18 cellular contexts compared by ENCODE assay signal in the genomic region with DNA sequence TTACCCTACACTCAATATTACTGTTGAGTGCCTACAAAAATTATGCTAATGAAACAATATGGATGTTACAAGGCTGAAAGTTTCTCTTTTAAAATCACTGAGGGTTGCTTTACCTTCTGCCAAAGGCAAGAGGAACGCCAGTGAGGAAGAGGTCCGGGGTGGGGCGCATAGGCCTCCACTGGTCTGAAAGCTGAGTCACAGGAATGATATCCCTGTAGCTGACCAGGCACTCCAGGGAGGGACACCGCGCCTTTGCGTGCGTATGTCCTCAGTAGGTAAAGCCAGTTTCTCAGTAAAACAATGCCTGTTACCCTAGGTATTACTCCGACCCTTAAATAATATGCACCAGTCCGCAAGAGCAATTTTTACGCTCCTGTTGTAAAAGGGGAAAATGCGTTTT. TPM values are rescaled to one million over a fixed set of nuclear protein-coding genes. Genes with fewer than 3 reads are reported as not detected.
"Had no signal": no experiment of that assay in that cellular context is flagged by ENCODE, and none has a peak within 500 bp of the region (broad histone marks: within the 10 kb centered on the region; RNA-seq: fewer than 3 reads in every experiment).

No MANE protein-coding gene starts in this region.

- H3K4me1 ChIP-seq: adrenal gland, upper lobe of right lung had no signal

- H3K27ac Mint-ChIP-seq: activated CD4-positive, alpha-beta T cell treated with anti-CD3 and anti-CD28 coated beads for 36 hours; activated CD8-positive, alpha-beta T cell treated with anti-CD3 and anti-CD28 coated beads, Interleukin-2, amount 10 ng/mL, durations not matched to agents 7 days and 5 days; activated T-helper 2 cell treated with anti-CD3 and anti-CD28 coated beads, Interferon-gamma antibody, Interleukin-2, Interleukin-4, amounts not matched to agents 10 μg/mL and 5 μg/mL and 100 μg/mL, durations not matched to agents 14 hours and 24 hours and 36 hours; nephron had no signal

- H3K27me3 Mint-ChIP-seq: activated CD4-positive, alpha-beta T cell treated with anti-CD3 and anti-CD28 coated beads for 36 hours had no signal

- H3K4me3 ChIP-seq: adrenal gland, upper lobe of right lung had no signal

- DNase-seq: activated CD4-positive, alpha-beta T cell treated with anti-CD3 and anti-CD28 coated beads for 36 hours; activated CD8-positive, alpha-beta T cell treated with anti-CD3 and anti-CD28 coated beads, Interleukin-2, amount 10 ng/mL, durations not matched to agents 7 days and 5 days; activated naive CD4-positive, alpha-beta T cell treated with anti-CD3 and anti-CD28 coated beads, Interleukin-2, amount 50 U/mL, for 16 hours; adrenal gland; central memory CD4-positive, alpha-beta T cell; dermis blood vessel endothelial cell; left cardiac atrium; mammary epithelial cell; stimulated activated CD4-positive, alpha-beta T cell treated with anti-CD3 and anti-CD28 coated beads, Interleukin-4, amount 100 ng/mL, for 1 hour; stimulated activated CD8-positive, alpha-beta memory T cell treated with anti-CD3 and anti-CD28 coated beads, Interleukin-4, amount 100 ng/mL, for 48 hours; stimulated activated naive CD8-positive, alpha-beta T cell treated with anti-CD3 and anti-CD28 coated beads, Interleukin-15, Interleukin-2, amounts not matched to agents 100 U/mL and 50 U/mL, for 24 hours; upper lobe of right lung had no signal

- H3K27ac ChIP-seq: adrenal gland, suprapubic skin, upper lobe of right lung had no signal

- H3K27me3 ChIP-seq: adrenal gland, suprapubic skin, upper lobe of right lung had no signal

- H3K9me3 ChIP-seq: adrenal gland, suprapubic skin, upper lobe of right lung had no signal

- H3K36me3 ChIP-seq: adrenal gland, suprapubic skin, upper lobe of right lung had no signal

- H3K4me1 Mint-ChIP-seq: nephron had no signal

- ATAC-seq: activated CD4-positive, alpha-beta T cell treated with anti-CD3 and anti-CD28 coated beads for 36 hours; activated CD8-positive, alpha-beta T cell treated with anti-CD3 and anti-CD28 coated beads, Interleukin-2, amount 10 ng/mL, durations not matched to agents 7 days and 5 days; esophagus mucosa; left cardiac atrium; stimulated activated naive CD8-positive, alpha-beta T cell treated with anti-CD3 and anti-CD28 coated beads, Interleukin-15, Interleukin-2, amounts not matched to agents 100 U/mL and 50 U/mL, for 24 hours; upper lobe of right lung had no signal

- H3K4me3 Mint-ChIP-seq: activated CD4-positive, alpha-beta T cell treated with anti-CD3 and anti-CD28 coated beads for 36 hours; nephron had no signal

- H3K9me3 Mint-ChIP-seq: activated T-helper 2 cell treated with anti-CD3 and anti-CD28 coated beads, Interferon-gamma antibody, Interleukin-2, Interleukin-4, amounts not matched to agents 10 μg/mL and 5 μg/mL and 100 μg/mL, durations not matched to agents 14 hours and 24 hours and 36 hours; nephron; T-helper 2 cell treated with Interferon-gamma antibody and Interleukin-4, amounts not matched to agents 5 μg/mL and 100 μg/mL, for 36 hours had no signal

RNA-seq across cellular contexts. Expression of a gene that starts 1.4 kb away (rescaled TPM):
- total RNA-seq: dermis blood vessel endothelial cell, esophagus mucosa, glomerular endothelial cell, mammary epithelial cell had no signal
